Comparison of ENCODE assay signal across 14 cellular contexts in genomic region chr22:11628651-11629511, GRCh38.
"Had no signal": no experiment of that assay in that cellular context is flagged by ENCODE, and none has a peak within 500 bp of the region (broad histone marks: within the 10 kb centered on the region; RNA-seq: fewer than 3 reads in every experiment).

No MANE protein-coding gene starts in this region.

- H3K36me3 ChIP-seq: cardiac muscle cell, stomach, thoracic aorta, uterus had no signal

- DNase-seq: activated CD4-positive, alpha-beta T cell treated with anti-CD3 and anti-CD28 coated beads for 48 hours; activated naive CD4-positive, alpha-beta T cell treated with anti-CD3 and anti-CD28 coated beads for 36 hours; kidney glomerular epithelial cell; mammary epithelial cell; stimulated activated CD4-positive, alpha-beta T cell treated with anti-CD3 and anti-CD28 coated beads, Interleukin-4, amount 100 ng/mL, for 1 hour; stimulated activated CD8-positive, alpha-beta memory T cell treated with anti-CD3 and anti-CD28 coated beads, Interleukin-4, amount 100 ng/mL, for 48 hours; stomach; T-cell; T1000; uterus had no signal

- H3K4me3 ChIP-seq: cardiac muscle cell, stomach, thoracic aorta, uterus had no signal

- H3K4me3 Mint-ChIP-seq: activated naive CD4-positive, alpha-beta T cell treated with anti-CD3 and anti-CD28 coated beads for 36 hours; activated T-helper 1 cell treated with anti-CD3 and anti-CD28 coated beads, Interleukin-12 subunit alpha, Interleukin-12 subunit beta, Interleukin-2, Interleukin-4 antibody, amounts not matched to agents 30 ng/mL and 10 ng/mL and 1 ng/mL, durations not matched to agents 14 hours and 24 hours and 36 hours; nephron; T-cell had no signal

- H3K4me1 Mint-ChIP-seq: nephron, T-cell had no signal

- H3K27ac Mint-ChIP-seq: activated naive CD4-positive, alpha-beta T cell treated with anti-CD3 and anti-CD28 coated beads for 36 hours; activated T-helper 1 cell treated with anti-CD3 and anti-CD28 coated beads, Interleukin-12 subunit alpha, Interleukin-12 subunit beta, Interleukin-2, Interleukin-4 antibody, amounts not matched to agents 30 ng/mL and 10 ng/mL and 1 ng/mL, durations not matched to agents 14 hours and 24 hours and 36 hours; nephron; T-cell had no signal

- H3K27me3 Mint-ChIP-seq: T-cell had no signal

- H3K4me1 ChIP-seq: stomach, uterus had no signal
